ENCODE assay signal across 26 cellular contexts in genomic region chr11:121143921-121144320, GRCh38. TPM values are rescaled to one million over a fixed set of nuclear protein-coding genes. Genes with fewer than 3 reads are reported as not detected.
"Had no signal": no experiment of that assay in that cellular context is flagged by ENCODE, and none has a peak within 500 bp of the region (broad histone marks: within the 10 kb centered on the region; RNA-seq: fewer than 3 reads in every experiment).

No MANE protein-coding gene starts in this region.

- H3K4me1 ChIP-seq: ascending aorta, breast epithelium had no signal

- H3K4me3 ChIP-seq: ascending aorta, breast epithelium, cardiac muscle cell, coronary artery, dorsolateral prefrontal cortex had no signal

- DNase-seq: activated CD4-positive, alpha-beta memory T cell treated with anti-CD3 and anti-CD28 coated beads, Interleukin-2, amount 10 ng/mL, durations not matched to agents 7 days and 5 days; activated CD4-positive, alpha-beta T cell treated with anti-CD3 and anti-CD28 coated beads for 1 hour; activated CD4-positive, alpha-beta T cell treated with anti-CD3 and anti-CD28 coated beads for 4 hours; activated CD4-positive, alpha-beta T cell treated with anti-CD3 and anti-CD28 coated beads, Interleukin-2, amount 10 ng/mL, durations not matched to agents 7 days and 5 days; activated CD4-positive, alpha-beta T cell treated with anti-CD3 and anti-CD28 coated beads, Interleukin-2, amount 50 U/mL, for 4 hours; activated CD8-positive, alpha-beta memory T cell treated with anti-CD3 and anti-CD28 coated beads, Interleukin-2, amount 50 U/mL, for 48 hours; activated gamma-delta T cell; activated naive CD4-positive, alpha-beta T cell; activated naive CD4-positive, alpha-beta T cell treated with anti-CD3 and anti-CD28 coated beads, Interleukin-2, amount 10 ng/mL, durations not matched to agents 7 days and 5 days; activated naive CD8-positive, alpha-beta T cell treated with anti-CD3 and anti-CD28 coated beads, Interleukin-2, amount 10 ng/mL, durations not matched to agents 7 days and 5 days; activated T-cell treated with anti-CD3 and anti-CD28 coated beads for 4 hours; activated T-cell treated with anti-CD3 and anti-CD28 coated beads, Interleukin-2, amount 50 U/mL, for 24 hours; activated T-cell treated with anti-CD3 and anti-CD28 coated beads, Interleukin-2, amount 50 U/mL, for 72 hours; dorsolateral prefrontal cortex; effector memory CD4-positive, alpha-beta T cell; endodermal cell; foreskin fibroblast; T-helper 2 cell had no signal

- ATAC-seq: activated naive CD4-positive, alpha-beta T cell treated with anti-CD3 and anti-CD28 coated beads, Interleukin-2, amount 50 U/mL, for 72 hours; activated T-cell treated with anti-CD3 and anti-CD28 coated beads, Interleukin-2, amount 50 U/mL, for 72 hours; esophagus mucosa; WTC11 had no signal

- H3K27me3 ChIP-seq: ascending aorta, breast epithelium, cardiac muscle cell, dorsolateral prefrontal cortex had no signal

- FAIRE-seq: frontal cortex had no signal

- H3K36me3 ChIP-seq: ascending aorta, breast epithelium, cardiac muscle cell had no signal

- H3K27ac ChIP-seq: ascending aorta, breast epithelium, cardiac muscle cell, coronary artery, dorsolateral prefrontal cortex had no signal

- H3K9me3 ChIP-seq: ascending aorta, breast epithelium had no signal

RNA-seq across cellular contexts. Expression of gene TECTA, which starts 42.9 kb away (rescaled TPM):
- total RNA-seq: ascending aorta had no signal
